Comparison of ENCODE assay signal across 20 cellular contexts in the genomic region with DNA sequence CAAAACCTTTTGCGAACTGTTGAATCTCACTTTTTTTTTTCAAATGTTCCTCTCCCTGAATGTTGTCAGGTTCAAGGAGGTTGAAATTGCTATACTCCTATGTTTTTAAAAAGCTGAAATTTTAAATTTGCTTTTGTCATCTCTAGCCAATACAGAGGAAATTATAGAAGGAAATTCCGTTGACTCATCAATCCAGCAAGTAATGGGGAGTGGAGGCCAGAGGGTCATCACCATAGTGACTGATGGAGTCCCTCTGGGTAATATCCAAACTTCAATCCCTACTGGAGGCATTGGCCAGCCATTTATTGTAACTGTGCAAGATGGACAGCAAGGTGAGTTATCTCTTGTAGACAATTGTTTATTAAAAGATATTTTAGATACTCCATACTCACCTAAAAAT. TPM values are rescaled to one million over a fixed set of nuclear protein-coding genes. Genes with fewer than 3 reads are reported as not detected.
DNase-seq lines count a peak whose midpoint lies in the region; ATAC-seq and TF ChIP-seq lines count a peak whose summit lies in the region.
"Had no signal": no experiment of that assay in that cellular context is flagged by ENCODE, and none has a peak within 500 bp of the region (broad histone marks: within the 10 kb centered on the region; RNA-seq: fewer than 3 reads in every experiment).

No MANE protein-coding gene starts in this region.

- H3K9me3 Mint-ChIP-seq in neural progenitor cell: no peaks in the 10 kb centered on the region
- H3K9me3 Mint-ChIP-seq: activated B cell treated with CpG ODN at 0.5 μM for 24 hours; activated naive CD4-positive, alpha-beta T cell treated with anti-CD3 and anti-CD28 coated beads for 36 hours; CD14-positive monocyte had no signal

- DNase-seq in GM03348 (ENCODE audit: low spot score): peak; percentile 30
- peak; percentile 15 for DNase-seq in NCI-H226
- DNase-seq in dermis microvascular lymphatic vessel endothelial cell (ENCODE audit: low read depth in 2 of 2): peak; percentile 55 to 72
- DNase-seq in neural progenitor cell (ENCODE audit: low spot score): no peak
- no peak for DNase-seq in cerebellum (ENCODE audit: low spot score)
- no peak for DNase-seq in activated CD4-positive, alpha-beta T cell treated with anti-CD3 and anti-CD28 coated beads, Interleukin-2, amount 50 U/mL, for 1 hour
- DNase-seq in H4 (ENCODE audit: low spot score): no peak
- DNase-seq: activated B cell treated with CpG ODN at 0.5 μM for 24 hours; activated naive CD4-positive, alpha-beta T cell treated with anti-CD3 and anti-CD28 coated beads for 36 hours; central memory CD4-positive, alpha-beta T cell; DND-41; NCI-H1105; stimulated activated CD4-positive, alpha-beta T cell treated with anti-CD3 and anti-CD28 coated beads, Interleukin-15, amount 100 ng/mL, for 24 hours had no signal

- peak overlapping the region; percentile 67 for H3K27ac Mint-ChIP-seq in neural progenitor cell
- H3K27ac Mint-ChIP-seq: activated B cell treated with CpG ODN at 0.5 μM for 24 hours; activated naive CD4-positive, alpha-beta T cell treated with anti-CD3 and anti-CD28 coated beads for 36 hours had no signal

- no peaks in the 10 kb centered on the region for H3K9me3 ChIP-seq in neural progenitor cell (ENCODE audit: low read depth)
- H3K9me3 ChIP-seq: prostate gland, thoracic aorta had no signal

- H3K36me3 Mint-ChIP-seq in neural progenitor cell: no peaks in the 10 kb centered on the region

- H3K36me3 ChIP-seq in neural progenitor cell: no peaks in the 10 kb centered on the region
- H3K36me3 ChIP-seq: prostate gland had no signal

- ATAC-seq in HG02759 (IDR thresholded peaks at IDR 0.05; ENCODE audit: unreplicated experiment): no peak
- ATAC-seq: left lobe of liver had no signal

- peaks cover 11% of the 10 kb centered on the region for H3K4me1 Mint-ChIP-seq in neural progenitor cell
- H3K4me1 Mint-ChIP-seq: activated B cell treated with CpG ODN at 0.5 μM for 24 hours, CD14-positive monocyte had no signal

- H3K4me2 ChIP-seq in neural progenitor cell: no peak overlapping the region
- H3K4me2 ChIP-seq: hepatocyte had no signal

- no peaks in the 10 kb centered on the region for H3K27me3 Mint-ChIP-seq in neural progenitor cell (ENCODE audit: insufficient read depth, low read depth)
- H3K27me3 Mint-ChIP-seq: activated B cell treated with CpG ODN at 0.5 μM for 24 hours had no signal

- TF ChIP-seq CTCF in neural progenitor cell (IDR thresholded peaks at IDR 0.05): no peak

- H3K4me1 ChIP-seq in neural progenitor cell: no peaks in the 10 kb centered on the region
- H3K4me1 ChIP-seq: prostate gland had no signal

- no peaks in the 10 kb centered on the region for H3K27me3 ChIP-seq in neural progenitor cell
- H3K27me3 ChIP-seq: hepatocyte had no signal

- H3K79me2 ChIP-seq in neural progenitor cell (ENCODE audit: low read depth): no peaks in the 10 kb centered on the region
- H3K79me2 ChIP-seq: hepatocyte had no signal

- no peaks in the 10 kb centered on the region for H4K20me1 ChIP-seq in neural progenitor cell (ENCODE audit: low read depth)

- H3K4me3 Mint-ChIP-seq in neural progenitor cell: no peak overlapping the region
- H3K4me3 Mint-ChIP-seq: activated B cell treated with CpG ODN at 0.5 μM for 24 hours; activated naive CD4-positive, alpha-beta T cell treated with anti-CD3 and anti-CD28 coated beads for 36 hours; CD14-positive monocyte had no signal

- no peak overlapping the region for H3K4me3 ChIP-seq in neural progenitor cell
- H3K4me3 ChIP-seq: hepatocyte, prostate gland, thoracic aorta had no signal

- H2AFZ ChIP-seq in neural progenitor cell (replicated peaks): no peak overlapping the region
- H2AFZ ChIP-seq: hepatocyte had no signal

- H3K27ac ChIP-seq in neural progenitor cell: no peak overlapping the region
- H3K27ac ChIP-seq: hepatocyte, prostate gland, thoracic aorta had no signal

- H3F3A ChIP-seq in neural progenitor cell (ENCODE audit: low read depth): no peaks in the 10 kb centered on the region

- H3K9ac ChIP-seq in neural progenitor cell: no peak overlapping the region

RNA-seq across cellular contexts. Expression of gene GABPB2, which starts 36.3 kb away (rescaled TPM):
- 5.6 and 6.4 TPM in 2 replicates for total RNA-seq in dermis microvascular lymphatic vessel endothelial cell
- total RNA-seq in neural progenitor cell (ENCODE audit: low replicate concordance): 6.5 and 6.9 TPM in 2 replicates
- total RNA-seq in cerebellum: 8.3 TPM
- 2.6 and 8.3 TPM in 2 replicates for total RNA-seq in H4 (2014; rRNA removed; shearing (Covaris generic))

RNA-seq across cellular contexts. Expression of gene SEMA6C, which starts 39.5 kb away (rescaled TPM):
- total RNA-seq in dermis microvascular lymphatic vessel endothelial cell: 3.1 and 6.2 TPM in 2 replicates
- total RNA-seq in neural progenitor cell (ENCODE audit: low replicate concordance): 5.6 and 12.1 TPM in 2 replicates
- 21.4 TPM for total RNA-seq in cerebellum
- 1.1 and 2.7 TPM in 2 replicates for total RNA-seq in H4 (2014; rRNA removed; shearing (Covaris generic))

RNA-seq across cellular contexts. Expression of gene MLLT11, which starts 46.7 kb away (rescaled TPM):
- total RNA-seq in dermis microvascular lymphatic vessel endothelial cell (1.3 and 1.8 TPM in 2 replicates), neural progenitor cell (ENCODE audit: low replicate concordance) (27.9 and 37.0 TPM in 2 replicates), cerebellum (53.8 TPM)
- total RNA-seq in H4 (2014; rRNA removed; shearing (Covaris generic)): 49.2 and 65.3 TPM in 2 replicates

RNA-seq across cellular contexts. Expression of gene CDC42SE1, which starts 47.5 kb away (rescaled TPM):
- 42.2 and 61.4 TPM in 2 replicates for total RNA-seq in dermis microvascular lymphatic vessel endothelial cell
- 50.7 and 54.9 TPM in 2 replicates for total RNA-seq in neural progenitor cell (ENCODE audit: low replicate concordance)
- 34.9 TPM for total RNA-seq in cerebellum
- total RNA-seq in H4 (2014; rRNA removed; shearing (Covaris generic)): 46.8 and 49.5 TPM in 2 replicates

RNA-seq across cellular contexts. Expression of gene TNFAIP8L2, which starts 49.6 kb away (rescaled TPM):
- 0.13 TPM in 1 of 2 replicates, not detected in the other for total RNA-seq in dermis microvascular lymphatic vessel endothelial cell
- total RNA-seq in neural progenitor cell (ENCODE audit: low replicate concordance): not detected in 2 replicates
- total RNA-seq in cerebellum: 1.6 TPM
- total RNA-seq in H4 (2014; rRNA removed; shearing (Covaris generic)): not detected in 2 replicates
- total RNA-seq: hepatocyte, NCI-H460 had no signal

Comparison
In these comparisons a context has a peak if more than half of its experiments do, and no peak if none do; other contexts are left out.
1. DNase-seq: peak in GM03348 (single experiment), NCI-H226 (single experiment) and dermis microvascular lymphatic vessel endothelial cell (2 of 2); none in neural progenitor cell (single experiment), cerebellum (single experiment), activated CD4-positive, alpha-beta T cell treated with anti-CD3 and anti-CD28 coated beads, Interleukin-2, amount 50 U/mL, for 1 hour (single experiment) and H4 (single experiment).
2. RNA of gene MLLT11, which starts 46.7 kb away (total RNA-seq): 49.2 to 65.3 TPM in H4, 53.8 TPM in cerebellum (single experiment) and 27.9 to 37.0 TPM in neural progenitor cell; 1.3 to 1.8 TPM in dermis microvascular lymphatic vessel endothelial cell; every median in the first group is over 10 times any median in the second.